In the genomic region with DNA sequence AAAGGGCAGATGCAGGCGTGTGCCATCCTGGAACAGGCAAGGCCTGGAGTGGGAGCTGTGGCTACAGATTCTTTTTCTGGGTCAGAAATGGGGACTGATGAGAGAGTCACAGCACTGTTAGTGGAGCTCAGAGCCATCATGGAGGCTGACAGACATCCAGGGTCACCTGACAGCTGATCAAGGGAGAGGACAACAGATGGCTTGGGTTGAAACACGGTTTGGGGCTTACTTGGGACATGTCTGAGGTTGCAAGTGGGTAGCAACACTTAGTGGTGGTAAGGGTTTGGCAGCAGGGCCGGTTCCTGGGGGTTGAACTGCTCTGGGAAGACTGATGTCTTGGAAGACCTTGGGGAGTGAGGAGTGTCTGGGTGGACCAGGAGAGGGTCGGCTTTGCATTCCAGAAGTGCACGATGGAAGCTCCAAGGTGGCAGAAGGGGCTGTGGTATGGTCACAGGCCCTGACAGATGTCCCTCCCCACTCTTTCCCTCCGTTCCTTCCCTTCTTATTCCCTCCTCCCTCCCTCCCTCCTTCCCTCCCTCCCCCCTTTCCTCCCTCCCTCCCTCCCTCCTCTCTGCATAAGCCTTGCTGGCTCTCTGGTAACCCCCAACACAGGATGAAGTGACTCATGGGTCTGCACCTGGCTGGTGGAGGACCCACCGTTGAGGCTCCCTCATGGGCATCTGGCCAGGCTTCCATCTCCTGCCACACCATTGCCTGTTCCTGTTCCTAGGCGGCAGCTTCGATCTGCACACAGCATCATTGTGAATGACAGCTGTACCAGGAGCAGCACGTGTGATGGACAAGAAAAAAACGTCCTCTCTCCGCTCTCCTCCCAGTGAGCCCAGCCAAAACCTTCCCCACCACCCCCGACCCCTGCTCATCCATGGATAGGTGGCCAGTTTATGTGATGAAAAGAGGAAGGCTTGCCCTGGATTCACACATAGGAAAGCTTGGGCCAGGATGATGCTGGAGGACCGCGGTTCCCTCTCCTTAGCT, we compare ENCODE assay signal across 1 cellular context.
TF ChIP-seq lines count a peak whose summit lies in the region.

No MANE protein-coding gene starts in this region.

TF ChIP-seq in IMR-90, 13 proteins besides CTCF, POLR2A, EP300 and RAD21:
- TF ChIP-seq, protein P1, sequence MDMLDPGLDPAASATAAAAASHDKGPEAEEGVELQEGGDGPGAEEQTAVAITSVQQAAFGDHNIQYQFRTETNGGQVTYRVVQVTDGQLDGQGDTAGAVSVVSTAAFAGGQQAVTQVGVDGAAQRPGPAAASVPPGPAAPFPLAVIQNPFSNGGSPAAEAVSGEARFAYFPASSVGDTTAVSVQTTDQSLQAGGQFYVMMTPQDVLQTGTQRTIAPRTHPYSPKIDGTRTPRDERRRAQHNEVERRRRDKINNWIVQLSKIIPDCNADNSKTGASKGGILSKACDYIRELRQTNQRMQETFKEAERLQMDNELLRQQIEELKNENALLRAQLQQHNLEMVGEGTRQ (IDR thresholded peaks at IDR 0.05; ENCODE audit: low read depth, low read length) = no peak
- TF ChIP-seq MXI1 (IDR thresholded peaks at IDR 0.05; ENCODE audit: borderline replicate concordance, low read depth, low read length) (no peak), BHLHE40 (IDR thresholded peaks at IDR 0.05; ENCODE audit: low read depth, low read length) (no peak), RFX5 (IDR thresholded peaks at IDR 0.05; ENCODE audit: low read depth, low read length) (no peak), FOS (IDR thresholded peaks at IDR 0.05; ENCODE audit: low read depth, low read length) (no peak), SMC3 (IDR thresholded peaks at IDR 0.05; ENCODE audit: low read depth, low read length) (no peak), MAFK (IDR thresholded peaks at IDR 0.05; ENCODE audit: low read depth, low read length) (no peak), RCOR1 (IDR thresholded peaks at IDR 0.05; ENCODE audit: insufficient replicate concordance, low read length) (no peak), MAZ (IDR thresholded peaks at IDR 0.05; ENCODE audit: borderline replicate concordance, low read depth, low read length) (no peak), CEBPB (IDR thresholded peaks at IDR 0.05; ENCODE audit: low read depth, low read length) (no peak)
- TF ChIP-seq, protein P2, sequence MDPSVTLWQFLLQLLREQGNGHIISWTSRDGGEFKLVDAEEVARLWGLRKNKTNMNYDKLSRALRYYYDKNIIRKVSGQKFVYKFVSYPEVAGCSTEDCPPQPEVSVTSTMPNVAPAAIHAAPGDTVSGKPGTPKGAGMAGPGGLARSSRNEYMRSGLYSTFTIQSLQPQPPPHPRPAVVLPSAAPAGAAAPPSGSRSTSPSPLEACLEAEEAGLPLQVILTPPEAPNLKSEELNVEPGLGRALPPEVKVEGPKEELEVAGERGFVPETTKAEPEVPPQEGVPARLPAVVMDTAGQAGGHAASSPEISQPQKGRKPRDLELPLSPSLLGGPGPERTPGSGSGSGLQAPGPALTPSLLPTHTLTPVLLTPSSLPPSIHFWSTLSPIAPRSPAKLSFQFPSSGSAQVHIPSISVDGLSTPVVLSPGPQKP (IDR thresholded peaks at IDR 0.05; ENCODE audit: borderline replicate concordance, low read depth, low read length) = no peak
